ENCODE assay signal across 8 cellular contexts in the genomic region with DNA sequence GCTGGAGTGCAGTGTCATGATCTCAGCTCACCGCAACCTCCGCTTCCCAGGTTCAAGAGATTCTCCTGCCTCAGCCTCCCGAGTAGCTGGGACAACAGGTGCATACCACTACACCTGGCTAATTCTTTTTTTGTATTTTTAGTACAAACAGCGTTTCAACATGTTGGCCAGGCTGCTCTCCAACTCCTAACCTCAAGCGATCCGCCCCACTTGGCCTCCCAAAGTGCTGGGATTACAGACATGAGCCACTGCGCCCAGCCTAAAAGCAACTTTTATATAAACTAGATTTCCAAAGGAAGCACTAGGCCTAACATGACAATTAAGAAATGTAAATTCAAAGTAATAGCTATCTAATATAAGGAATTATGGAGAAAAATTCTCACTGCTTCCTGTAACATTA.
A peak's percentile ranks its signal among the peaks of the same experiment; 100 is the strongest.
DNase-seq lines count a peak whose midpoint lies in the region; ATAC-seq and TF ChIP-seq lines count a peak whose summit lies in the region.
"Not testable (repeated sequence)": the region's sequence is repeated elsewhere in the genome, so short reads cannot be mapped to it uniquely, and the experiment has no call there.

No MANE protein-coding gene starts in this region.

- CTCF ChIA-PET in PC-9 (lab: Charles Lee), result not testable (repeated sequence)

- intact Hi-C loops in PC-9 (cut with micrococcal nuclease; ENCODE audit: unreplicated experiment), result loop anchor here (2.0 kb wide), 1 partner anchor 139 kb away; no protein-coding TSS in a partner anchor

- H3K4me3 ChIP-seq in CD4-positive, CD25-positive, alpha-beta regulatory T cell (ENCODE audit: low read depth, low read length), result peak overlapping the region; percentile 97
- H3K4me3 ChIP-seq in GM23248 (0 out of 2 replicates have a peak overlapping the region, but pooled peaks have one; percentile 94), PC-9 (peak overlapping the region; percentile 88; the same call in 1 of the 2 replicates)
- not testable (repeated sequence) for H3K4me3 ChIP-seq in hepatocyte

- not testable (repeated sequence) for H2AFZ ChIP-seq in GM23248, PC-9, hepatocyte

- in situ Hi-C loops in GM23248 (cut with MboI), result not testable (repeated sequence)

- H3K9me3 Mint-ChIP-seq in CD4-positive, CD25-positive, alpha-beta regulatory T cell; activated T-cell treated with anti-CD3 and anti-CD28 coated beads, Interleukin-2, amount 50 U/mL, for 24 hours; brain; nephron; stimulated activated naive CD8-positive, alpha-beta T cell treated with anti-CD3 and anti-CD28 coated beads, Interleukin-15, Interleukin-2, amounts not matched to agents 100 ng/mL and 50 ng/mL, for 24 hours: not testable (repeated sequence)

- not testable (repeated sequence) for H3K9ac ChIP-seq in GM23248

- not testable (repeated sequence) for TF ChIP-seq CTCF in PC-9 (conservative IDR thresholded peaks at IDR 0.05); brain (conservative IDR thresholded peaks at IDR 0.05); hepatocyte (IDR thresholded peaks at IDR 0.05; ENCODE audit: poor library complexity); nephron (IDR thresholded peaks at IDR 0.05; ENCODE audit: unreplicated experiment in 3 of 3)

- DNase-seq in CD4-positive, CD25-positive, alpha-beta regulatory T cell; GM23248; PC-9; activated T-cell treated with anti-CD3 and anti-CD28 coated beads, Interleukin-2, amount 50 U/mL, for 24 hours; hepatocyte (ENCODE audit: low spot score): not testable (repeated sequence)

- POLR2A ChIA-PET in PC-9 (lab: Charles Lee; ENCODE audit: unreplicated experiment), result not testable (repeated sequence)

- not testable (repeated sequence) for H3K27me3 ChIP-seq in CD4-positive, CD25-positive, alpha-beta regulatory T cell (ENCODE audit: control insufficient read depth, insufficient read depth, low read length); GM23248 (replicated peaks; ENCODE audit: insufficient read depth); PC-9 (ENCODE audit: insufficient read depth, low read depth); hepatocyte

- BruUV-seq in PC-9 (replicated peaks; lab: Mats Ljungman, UMichigan), result not testable (repeated sequence)

- peaks cover 13% of the 10 kb centered on the region for H3K4me1 ChIP-seq in CD4-positive, CD25-positive, alpha-beta regulatory T cell (ENCODE audit: control insufficient read depth, insufficient read depth, low read length, poor library complexity, severe bottlenecking)
- H3K4me1 ChIP-seq in GM23248 (ENCODE audit: insufficient read depth), result peaks cover 23% of the 10 kb centered on the region
- not testable (repeated sequence) for H3K4me1 ChIP-seq in PC-9 (replicated peaks; ENCODE audit: insufficient read depth); hepatocyte (ENCODE audit: insufficient read depth)

- 83 to 84% methylated on average over 7 of the region's 7 CpGs for WGBS in GM23248 (ENCODE audit: low coverage in 1 of 2, low lambda C conversion rate in 2 of 2, missing lambda C conversion rate in 2 of 2), 2 experiments
- WGBS in hepatocyte (ENCODE audit: low lambda C conversion rate, missing lambda C conversion rate), result 91% methylated on average over 7 of the region's 7 CpGs

- H3K9me3 ChIP-seq in CD4-positive, CD25-positive, alpha-beta regulatory T cell (ENCODE audit: control insufficient read depth in 2 of 2, low read length in 2 of 2); GM23248 (ENCODE audit: low read depth); PC-9 (ENCODE audit: insufficient read depth, low read depth); hepatocyte (ENCODE audit: low read depth): not testable (repeated sequence)

- H3K36me3 Mint-ChIP-seq in CD4-positive, CD25-positive, alpha-beta regulatory T cell; brain; nephron (ENCODE audit: low read depth); stimulated activated naive CD8-positive, alpha-beta T cell treated with anti-CD3 and anti-CD28 coated beads, Interleukin-15, Interleukin-2, amounts not matched to agents 100 ng/mL and 50 ng/mL, for 24 hours (ENCODE audit: low read depth): not testable (repeated sequence)
- peaks cover 17% of the 10 kb centered on the region for H3K36me3 Mint-ChIP-seq in activated T-cell treated with anti-CD3 and anti-CD28 coated beads, Interleukin-2, amount 50 U/mL, for 24 hours (ENCODE audit: low read depth)

- ATAC-seq in CD4-positive, CD25-positive, alpha-beta regulatory T cell (ENCODE audit: low read depth in 2 of 2), result not testable (repeated sequence)

- H3K79me2 ChIP-seq in GM23248 (ENCODE audit: insufficient read depth) (peaks cover 46% of the 10 kb centered on the region), hepatocyte (peaks cover 56% of the 10 kb centered on the region)
- not testable (repeated sequence) for H3K79me2 ChIP-seq in PC-9 (ENCODE audit: low read depth)

- H3K27ac Mint-ChIP-seq in CD4-positive, CD25-positive, alpha-beta regulatory T cell, result peak overlapping the region in 1 of 3 donors; percentile 97
- peak overlapping the region; percentile 39 for H3K27ac Mint-ChIP-seq in activated T-cell treated with anti-CD3 and anti-CD28 coated beads, Interleukin-2, amount 50 U/mL, for 24 hours
- peak overlapping the region in 2 of 5 experiments; percentile 97 to 99 for H3K27ac Mint-ChIP-seq in brain
- peak overlapping the region in 2 of 3 experiments; percentile 96 to 99 for H3K27ac Mint-ChIP-seq in nephron
- not testable (repeated sequence) for H3K27ac Mint-ChIP-seq in stimulated activated naive CD8-positive, alpha-beta T cell treated with anti-CD3 and anti-CD28 coated beads, Interleukin-15, Interleukin-2, amounts not matched to agents 100 ng/mL and 50 ng/mL, for 24 hours

- H3K27me3 Mint-ChIP-seq in CD4-positive, CD25-positive, alpha-beta regulatory T cell; activated T-cell treated with anti-CD3 and anti-CD28 coated beads, Interleukin-2, amount 50 U/mL, for 24 hours; brain; nephron (ENCODE audit: low read depth); stimulated activated naive CD8-positive, alpha-beta T cell treated with anti-CD3 and anti-CD28 coated beads, Interleukin-15, Interleukin-2, amounts not matched to agents 100 ng/mL and 50 ng/mL, for 24 hours: not testable (repeated sequence)

- H3K9me2 ChIP-seq in GM23248 (ENCODE audit: insufficient read depth); PC-9 (ENCODE audit: insufficient read depth); hepatocyte (replicated peaks; ENCODE audit: insufficient read depth): not testable (repeated sequence)

- peak overlapping the region; percentile 90 for H3K4me2 ChIP-seq in GM23248 (ENCODE audit: unreplicated experiment)
- H3K4me2 ChIP-seq in PC-9, result peak overlapping the region; percentile 86
- peak overlapping the region; percentile 88 for H3K4me2 ChIP-seq in hepatocyte

- H3K36me3 ChIP-seq in CD4-positive, CD25-positive, alpha-beta regulatory T cell (ENCODE audit: control insufficient read depth, insufficient read depth, low read length); GM23248 (ENCODE audit: low read depth); PC-9 (ENCODE audit: low read depth); hepatocyte (replicated peaks; ENCODE audit: insufficient read depth, low read depth): not testable (repeated sequence)

- H3K27ac ChIP-seq in CD4-positive, CD25-positive, alpha-beta regulatory T cell (ENCODE audit: insufficient read depth, low read length, poor library complexity, severe bottlenecking); GM23248; PC-9; hepatocyte: not testable (repeated sequence)

- not testable (repeated sequence) for H4K20me1 ChIP-seq in GM23248 (ENCODE audit: insufficient read depth); PC-9 (ENCODE audit: insufficient read depth); hepatocyte (ENCODE audit: insufficient read depth, poor library complexity, severe bottlenecking)

- H3K4me1 Mint-ChIP-seq in CD4-positive, CD25-positive, alpha-beta regulatory T cell, result peaks cover 25 to 48% (median 41%) of the 10 kb centered on the region in 4 donors
- H3K4me1 Mint-ChIP-seq in activated T-cell treated with anti-CD3 and anti-CD28 coated beads, Interleukin-2, amount 50 U/mL, for 24 hours (ENCODE audit: low read depth), result peaks cover 47% of the 10 kb centered on the region
- peaks cover 14% of the 10 kb centered on the region for H3K4me1 Mint-ChIP-seq in brain
- H3K4me1 Mint-ChIP-seq in nephron, result not testable (repeated sequence)
- peaks cover 56% of the 10 kb centered on the region for H3K4me1 Mint-ChIP-seq in stimulated activated naive CD8-positive, alpha-beta T cell treated with anti-CD3 and anti-CD28 coated beads, Interleukin-15, Interleukin-2, amounts not matched to agents 100 ng/mL and 50 ng/mL, for 24 hours (ENCODE audit: low read depth)

- H3K4me3 Mint-ChIP-seq in CD4-positive, CD25-positive, alpha-beta regulatory T cell, result peak overlapping the region in 3 of 4 donors; percentile 98 to 99 (median 98)
- peak overlapping the region; percentile 94 for H3K4me3 Mint-ChIP-seq in activated T-cell treated with anti-CD3 and anti-CD28 coated beads, Interleukin-2, amount 50 U/mL, for 24 hours
- H3K4me3 Mint-ChIP-seq in brain, result peak overlapping the region; percentile 91 to 97 (median 95)
- peak overlapping the region in 1 of 3 experiments; percentile 93 for H3K4me3 Mint-ChIP-seq in nephron
- H3K4me3 Mint-ChIP-seq in stimulated activated naive CD8-positive, alpha-beta T cell treated with anti-CD3 and anti-CD28 coated beads, Interleukin-15, Interleukin-2, amounts not matched to agents 100 ng/mL and 50 ng/mL, for 24 hours, result peak overlapping the region; percentile 96

- H3F3A ChIP-seq in GM23248 (ENCODE audit: insufficient read depth), result peaks cover 41% of the 10 kb centered on the region
- not testable (repeated sequence) for H3F3A ChIP-seq in PC-9 (ENCODE audit: insufficient read depth, low read depth)
